Comparison of ENCODE assay signal across 40 cellular contexts in genomic region chr12:102510031-102510430, GRCh38. TPM values are rescaled to one million over a fixed set of nuclear protein-coding genes. Genes with fewer than 3 reads are reported as not detected.
"Had no signal": no experiment of that assay in that cellular context is flagged by ENCODE, and none has a peak within 500 bp of the region (broad histone marks: within the 10 kb centered on the region; RNA-seq: fewer than 3 reads in every experiment).

No MANE protein-coding gene starts in this region.

- H3K9me3 Mint-ChIP-seq: activated naive CD4-positive, alpha-beta T cell treated with anti-CD3 and anti-CD28 coated beads for 36 hours; activated naive CD4-positive, alpha-beta T cell treated with anti-CD3 and anti-CD28 coated beads, Interleukin-2, amount 10 ng/mL, durations not matched to agents 7 days and 5 days; activated naive CD4-positive, alpha-beta T cell treated with anti-CD3 and anti-CD28 coated beads, Interleukin-2, amount 50 U/mL, for 72 hours; activated naive CD8-positive, alpha-beta T cell treated with anti-CD3 and anti-CD28 coated beads for 36 hours; activated naive CD8-positive, alpha-beta T cell treated with anti-CD3 and anti-CD28 coated beads, Interleukin-2, amount 10 ng/mL, durations not matched to agents 7 days and 5 days; activated T-cell treated with anti-CD3 and anti-CD28 coated beads, Interleukin-2, amount 50 U/mL, for 24 hours; activated T-cell treated with anti-CD3 and anti-CD28 coated beads, Interleukin-2, amount 50 U/mL, for 4 hours; activated T-cell treated with anti-CD3 and anti-CD28 coated beads, Interleukin-2, amount 50 U/mL, for 72 hours; activated T-helper 1 cell treated with anti-CD3 and anti-CD28 coated beads, Interleukin-12 subunit alpha, Interleukin-12 subunit beta, Interleukin-2, Interleukin-4 antibody, amounts not matched to agents 30 ng/mL and 10 ng/mL and 1 ng/mL, durations not matched to agents 14 hours and 24 hours and 36 hours; central memory CD8-positive, alpha-beta T cell had no signal

- DNase-seq: activated effector memory CD4-positive, alpha-beta T cell treated with anti-CD3 and anti-CD28 coated beads, Interleukin-2, amount 50 U/mL, for 16 hours; activated effector memory CD4-positive, alpha-beta T cell treated with Interleukin-2 at 50 U/mL for 16 hours; activated gamma-delta T cell; activated gamma-delta T cell treated with Interleukin-2 at 50 U/mL for 16 hours; activated naive CD4-positive, alpha-beta T cell; activated naive CD4-positive, alpha-beta T cell treated with anti-CD3 and anti-CD28 coated beads for 36 hours; activated naive CD4-positive, alpha-beta T cell treated with anti-CD3 and anti-CD28 coated beads, Interleukin-2, amount 10 ng/mL, durations not matched to agents 7 days and 5 days; activated naive CD4-positive, alpha-beta T cell treated with anti-CD3 and anti-CD28 coated beads, Interleukin-2, amount 50 U/mL, for 16 hours; activated naive CD4-positive, alpha-beta T cell treated with Interleukin-2 at 50 U/mL for 16 hours; activated naive CD8-positive, alpha-beta T cell treated with anti-CD3 and anti-CD28 coated beads for 36 hours; activated naive CD8-positive, alpha-beta T cell treated with anti-CD3 and anti-CD28 coated beads, Interleukin-2, amount 10 ng/mL, durations not matched to agents 7 days and 5 days; activated naive CD8-positive, alpha-beta T cell treated with anti-CD3 and anti-CD28 coated beads, Interleukin-2, amount 50 U/mL, for 24 hours; activated T-cell treated with anti-CD3 and anti-CD28 coated beads, Interleukin-2, amount 50 U/mL, for 1 hour; activated T-cell treated with anti-CD3 and anti-CD28 coated beads, Interleukin-2, amount 50 U/mL, for 24 hours; activated T-cell treated with anti-CD3 and anti-CD28 coated beads, Interleukin-2, amount 50 U/mL, for 4 hours; activated T-cell treated with anti-CD3 and anti-CD28 coated beads, Interleukin-2, amount 50 U/mL, for 48 hours; activated T-cell treated with anti-CD3 and anti-CD28 coated beads, Interleukin-2, amount 50 U/mL, for 72 hours; adrenal gland; amniotic stem cell; amygdala; anterior cingulate cortex; aorta; body of pancreas; brain microvascular endothelial cell; caudate nucleus; central memory CD4-positive, alpha-beta T cell; cerebellar nuclear complex had no signal

- ATAC-seq: activated naive CD4-positive, alpha-beta T cell treated with anti-CD3 and anti-CD28 coated beads, Interleukin-2, amount 50 U/mL, for 72 hours; activated naive CD8-positive, alpha-beta T cell treated with anti-CD3 and anti-CD28 coated beads, Interleukin-2, amount 50 U/mL, for 24 hours; activated T-cell treated with anti-CD3 and anti-CD28 coated beads, Interleukin-2, amount 50 U/mL, for 4 hours; activated T-cell treated with anti-CD3 and anti-CD28 coated beads, Interleukin-2, amount 50 U/mL, for 72 hours; activated T-helper 17 cell treated with anti-CD3 and anti-CD28 coated beads, Interleukin-2, amount 50 U/mL, for 72 hours; body of pancreas had no signal

- H3K27me3 Mint-ChIP-seq: activated naive CD8-positive, alpha-beta T cell; brain had no signal

- H3K4me3 Mint-ChIP-seq: activated naive CD4-positive, alpha-beta T cell treated with anti-CD3 and anti-CD28 coated beads for 36 hours; activated naive CD4-positive, alpha-beta T cell treated with anti-CD3 and anti-CD28 coated beads, Interleukin-2, amount 10 ng/mL, durations not matched to agents 7 days and 5 days; activated naive CD4-positive, alpha-beta T cell treated with anti-CD3 and anti-CD28 coated beads, Interleukin-2, amount 50 U/mL, for 24 hours; activated naive CD8-positive, alpha-beta T cell; activated naive CD8-positive, alpha-beta T cell treated with anti-CD3 and anti-CD28 coated beads for 36 hours; activated naive CD8-positive, alpha-beta T cell treated with anti-CD3 and anti-CD28 coated beads, Interleukin-2, amount 10 ng/mL, durations not matched to agents 7 days and 5 days; activated naive CD8-positive, alpha-beta T cell treated with anti-CD3 and anti-CD28 coated beads, Interleukin-2, amount 50 U/mL, for 24 hours; activated T-cell treated with anti-CD3 and anti-CD28 coated beads, Interleukin-2, amount 50 U/mL, for 24 hours; activated T-cell treated with anti-CD3 and anti-CD28 coated beads, Interleukin-2, amount 50 U/mL, for 4 hours; activated T-cell treated with anti-CD3 and anti-CD28 coated beads, Interleukin-2, amount 50 U/mL, for 72 hours; activated T-helper 1 cell treated with anti-CD3 and anti-CD28 coated beads, Interleukin-12 subunit alpha, Interleukin-12 subunit beta, Interleukin-2, Interleukin-4 antibody, amounts not matched to agents 30 ng/mL and 10 ng/mL and 1 ng/mL, durations not matched to agents 14 hours and 24 hours and 36 hours; activated T-helper 17 cell treated with anti-CD3 and anti-CD28 coated beads, Interleukin-2, amount 50 U/mL, for 72 hours; brain; central memory CD8-positive, alpha-beta T cell had no signal

- H3K27ac ChIP-seq: adrenal gland, ascending aorta, body of pancreas, brain microvascular endothelial cell, breast epithelium, cardiac muscle cell had no signal

- H3K36me3 ChIP-seq: adrenal gland, ascending aorta, brain microvascular endothelial cell, breast epithelium, cardiac muscle cell had no signal

- H3K9me3 ChIP-seq: adrenal gland, ascending aorta, body of pancreas had no signal

- H3K4me3 ChIP-seq: adrenal gland, ascending aorta, body of pancreas, breast epithelium, cardiac muscle cell had no signal

- H3K27me3 ChIP-seq: adrenal gland, ascending aorta, body of pancreas, brain microvascular endothelial cell, breast epithelium, cardiac muscle cell had no signal

- H3K27ac Mint-ChIP-seq: activated naive CD4-positive, alpha-beta T cell treated with anti-CD3 and anti-CD28 coated beads for 36 hours; activated naive CD4-positive, alpha-beta T cell treated with anti-CD3 and anti-CD28 coated beads, Interleukin-2, amount 10 ng/mL, durations not matched to agents 7 days and 5 days; activated naive CD4-positive, alpha-beta T cell treated with anti-CD3 and anti-CD28 coated beads, Interleukin-2, amount 50 U/mL, for 24 hours; activated naive CD4-positive, alpha-beta T cell treated with anti-CD3 and anti-CD28 coated beads, Interleukin-2, amount 50 U/mL, for 72 hours; activated naive CD8-positive, alpha-beta T cell; activated naive CD8-positive, alpha-beta T cell treated with anti-CD3 and anti-CD28 coated beads for 36 hours; activated naive CD8-positive, alpha-beta T cell treated with anti-CD3 and anti-CD28 coated beads, Interleukin-2, amount 10 ng/mL, durations not matched to agents 7 days and 5 days; activated naive CD8-positive, alpha-beta T cell treated with anti-CD3 and anti-CD28 coated beads, Interleukin-2, amount 50 U/mL, for 24 hours; activated T-cell treated with anti-CD3 and anti-CD28 coated beads, Interleukin-2, amount 50 U/mL, for 24 hours; activated T-cell treated with anti-CD3 and anti-CD28 coated beads, Interleukin-2, amount 50 U/mL, for 72 hours; activated T-helper 1 cell treated with anti-CD3 and anti-CD28 coated beads, Interleukin-12 subunit alpha, Interleukin-12 subunit beta, Interleukin-2, Interleukin-4 antibody, amounts not matched to agents 30 ng/mL and 10 ng/mL and 1 ng/mL, durations not matched to agents 14 hours and 24 hours and 36 hours; activated T-helper 17 cell treated with anti-CD3 and anti-CD28 coated beads, Interleukin-2, amount 50 U/mL, for 72 hours; activated T-helper 2 cell treated with anti-CD3 and anti-CD28 coated beads, Interferon-gamma antibody, Interleukin-2, Interleukin-4, amounts not matched to agents 10 μg/mL and 5 μg/mL and 100 μg/mL, durations not matched to agents 14 hours and 24 hours and 36 hours; brain had no signal

- FAIRE-seq: astrocyte, bronchial epithelial cell had no signal

- H3K4me1 Mint-ChIP-seq: activated naive CD4-positive, alpha-beta T cell treated with anti-CD3 and anti-CD28 coated beads, Interleukin-2, amount 50 U/mL, for 24 hours; activated naive CD8-positive, alpha-beta T cell treated with anti-CD3 and anti-CD28 coated beads for 36 hours; activated naive CD8-positive, alpha-beta T cell treated with anti-CD3 and anti-CD28 coated beads, Interleukin-2, amount 50 U/mL, for 24 hours; activated T-helper 17 cell treated with anti-CD3 and anti-CD28 coated beads, Interleukin-2, amount 50 U/mL, for 72 hours; brain; central memory CD8-positive, alpha-beta T cell had no signal

- H3K36me3 Mint-ChIP-seq: activated naive CD4-positive, alpha-beta T cell treated with anti-CD3 and anti-CD28 coated beads, Interleukin-2, amount 10 ng/mL, durations not matched to agents 7 days and 5 days; activated naive CD4-positive, alpha-beta T cell treated with anti-CD3 and anti-CD28 coated beads, Interleukin-2, amount 50 U/mL, for 24 hours; activated naive CD4-positive, alpha-beta T cell treated with anti-CD3 and anti-CD28 coated beads, Interleukin-2, amount 50 U/mL, for 72 hours; activated naive CD8-positive, alpha-beta T cell; activated naive CD8-positive, alpha-beta T cell treated with anti-CD3 and anti-CD28 coated beads for 36 hours; brain had no signal

- H3K4me1 ChIP-seq: adrenal gland, ascending aorta, body of pancreas, breast epithelium had no signal

RNA-seq across cellular contexts. Expression of gene IGF1, which starts 29.7 kb away (rescaled TPM):
- total RNA-seq: activated naive CD4-positive, alpha-beta T cell treated with anti-CD3 and anti-CD28 coated beads for 36 hours; cardiac muscle cell had no signal
- polyA plus RNA-seq: cardiac muscle cell had no signal
